In the genomic region with DNA sequence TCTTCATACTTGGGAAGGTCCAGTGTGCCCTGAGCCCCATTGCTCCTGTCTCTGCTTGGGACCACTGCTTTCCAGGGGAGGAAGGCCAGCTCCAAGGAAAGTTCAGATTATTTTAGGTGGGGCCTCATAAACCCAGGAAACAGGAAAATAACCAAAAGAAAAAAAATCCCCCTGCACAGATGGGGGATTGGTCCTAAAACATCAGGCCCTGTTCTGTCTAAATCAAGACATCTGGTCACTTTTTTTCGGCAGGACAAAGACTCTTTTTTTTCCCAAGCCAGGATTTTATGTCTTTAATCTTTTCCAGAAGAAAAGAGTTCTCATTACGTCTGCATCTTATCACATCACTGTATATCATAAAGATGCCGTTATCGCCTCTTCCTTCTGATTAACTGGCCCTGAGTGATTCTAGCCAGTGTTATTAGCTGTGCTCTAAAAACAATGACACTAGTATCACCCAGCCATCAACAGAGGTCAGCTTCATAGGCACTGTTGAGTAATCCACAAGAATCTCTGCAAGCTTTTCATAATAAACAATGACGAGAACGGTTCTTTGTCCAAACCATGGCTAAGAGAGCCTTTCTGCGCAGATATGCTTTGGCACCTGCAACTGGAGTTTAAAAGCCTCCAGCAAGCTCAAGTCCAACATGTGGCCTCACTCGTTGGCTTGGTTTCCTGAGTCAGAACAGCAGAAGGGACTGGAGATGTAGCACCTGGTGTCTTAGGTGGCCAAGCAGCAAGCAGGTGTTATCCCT, we compare ENCODE assay signal across 11 cellular contexts.
DNase-seq lines count a peak whose midpoint lies in the region; ATAC-seq and TF ChIP-seq lines count a peak whose summit lies in the region.
"Had no signal": no experiment of that assay in that cellular context is flagged by ENCODE, and none has a peak within 500 bp of the region (broad histone marks: within the 10 kb centered on the region; RNA-seq: fewer than 3 reads in every experiment).

No MANE protein-coding gene starts in this region.

- TF ChIP-seq EP300 in suprapubic skin (IDR thresholded peaks at IDR 0.05) = no peak

- no peaks in the 10 kb centered on the region for H3K36me3 ChIP-seq in suprapubic skin

- no peak overlapping the region for H3K4me3 ChIP-seq in HFF-Myc (replicated peaks; ENCODE audit: low read depth, low read length)
- H3K4me3 ChIP-seq in suprapubic skin = no peak overlapping the region

- no peaks in the 10 kb centered on the region for H3K27me3 ChIP-seq in suprapubic skin

- intact Hi-C loops in posterior vena cava (cut with DNase I) = no loop called here

- peaks cover 6% of the 10 kb centered on the region for H3K4me1 ChIP-seq in suprapubic skin

- DNase-seq in HFF-Myc (ENCODE audit: extremely low read depth, low read depth) (peak; percentile 78), caudate nucleus (lab: John Stamatoyannopoulos, UW) (peak in 49 of 61 donors; percentile 13 to 85 (median 52)), hippocampal formation (lab: John Stamatoyannopoulos, UW) (peak; percentile 59 to 92), suprapubic skin (ENCODE audit: low spot score in 2 of 2) (no peak), posterior vena cava (ENCODE audit: low spot score) (no peak), LoVo (ENCODE audit: low spot score) (no peak)
- DNase-seq: central memory CD4-positive, alpha-beta T cell; immature natural killer cell; SW 1271 had no signal

- no peaks in the 10 kb centered on the region for H3K9me3 ChIP-seq in suprapubic skin

- 62% methylated on average over 8 of the region's 8 CpGs for WGBS in suprapubic skin

- H3K27ac ChIP-seq in caudate nucleus (ENCODE audit: low read depth, low read length) (peak overlapping the region; percentile 93), suprapubic skin (peak overlapping the region; percentile 20)

- no peak for TF ChIP-seq POLR2A in suprapubic skin (IDR thresholded peaks at IDR 0.05)

- ATAC-seq in HG03469 (IDR thresholded peaks at IDR 0.05; ENCODE audit: unreplicated experiment) (no peak), HG02884 (IDR thresholded peaks at IDR 0.05; ENCODE audit: unreplicated experiment) (no peak)

- TF ChIP-seq CTCF in HFF-Myc (IDR thresholded peaks at IDR 0.05; ENCODE audit: low read depth, low read length, missing control alignments) (no peak), suprapubic skin (IDR thresholded peaks at IDR 0.05) (no peak)

Comparison
In these comparisons a context has a peak if more than half of its experiments do, and no peak if none do; other contexts are left out.
1. DNase-seq: peak in HFF-Myc (single experiment), caudate nucleus (49 of 61) and hippocampal formation (2 of 2); none in suprapubic skin (0 of 2), posterior vena cava (single experiment) and LoVo (single experiment).